In the genomic region with DNA sequence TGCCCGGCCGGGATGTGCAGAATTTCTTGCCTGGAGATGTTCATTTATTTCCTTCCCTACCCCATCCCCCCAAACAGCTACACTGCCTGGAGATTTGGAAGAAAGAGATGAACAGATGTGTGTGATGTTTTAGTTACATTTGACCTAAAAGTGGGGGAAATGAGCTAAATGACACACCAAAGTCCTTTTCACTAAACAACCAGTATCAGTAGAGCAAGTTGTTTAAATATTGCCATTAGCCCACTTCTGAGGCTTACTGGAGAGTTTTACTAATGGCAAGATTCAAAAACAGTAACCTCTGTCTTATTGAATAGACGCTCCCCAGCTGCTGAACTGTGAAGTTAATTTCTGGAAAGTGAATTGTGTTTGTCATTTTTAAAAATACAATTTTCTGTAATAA, we compare ENCODE assay signal across 23 cellular contexts.
"Had no signal": no experiment of that assay in that cellular context is flagged by ENCODE, and none has a peak within 500 bp of the region (broad histone marks: within the 10 kb centered on the region; RNA-seq: fewer than 3 reads in every experiment).

No MANE protein-coding gene starts in this region.

- H3K4me1 Mint-ChIP-seq: brain had no signal

- H3K36me3 Mint-ChIP-seq: activated CD4-positive, alpha-beta memory T cell treated with anti-CD3 and anti-CD28 coated beads for 36 hours; brain had no signal

- H3K27ac ChIP-seq: adrenal gland, cardiac muscle cell, colonic mucosa, left ventricle myocardium inferior, ovary, psoas muscle, right atrium auricular region, testis, transverse colon, VCaP had no signal

- H3K4me1 ChIP-seq: adrenal gland, colonic mucosa, left ventricle myocardium inferior, psoas muscle, right atrium auricular region, testis, transverse colon had no signal

- H3K36me3 ChIP-seq: adrenal gland, cardiac muscle cell, colonic mucosa, left ventricle myocardium inferior, ovary, right atrium auricular region, transverse colon had no signal

- H3K27ac Mint-ChIP-seq: brain, nephron progenitor cell had no signal

- DNase-seq: adrenal gland; aorta; cerebellar nuclear complex; colonic mucosa; effector CD8-positive, alpha-beta T cell; left ventricle myocardium inferior; nephron progenitor cell; ovary; psoas muscle; stimulated activated CD8-positive, alpha-beta memory T cell treated with anti-CD3 and anti-CD28 coated beads, Interleukin-4, amount 100 ng/mL, for 48 hours; stimulated activated naive CD4-positive, alpha-beta T cell; T-helper 1 cell; testis; transverse colon had no signal

- H3K4me3 ChIP-seq: adrenal gland, cardiac muscle cell, colonic mucosa, left ventricle myocardium inferior, lung, ovary, psoas muscle, right atrium auricular region, smooth muscle cell, testis, transverse colon had no signal

- H3K27me3 ChIP-seq: adrenal gland, colonic mucosa, ovary, right atrium auricular region, testis, transverse colon had no signal

- H3K9me3 Mint-ChIP-seq: activated CD4-positive, alpha-beta memory T cell treated with anti-CD3 and anti-CD28 coated beads for 36 hours; activated naive CD4-positive, alpha-beta T cell treated with anti-CD3 and anti-CD28 coated beads, Interleukin-2, amount 50 U/mL, for 24 hours; activated T-helper 1 cell treated with anti-CD3 and anti-CD28 coated beads, Interleukin-12 subunit alpha, Interleukin-12 subunit beta, Interleukin-2, Interleukin-4 antibody, amounts not matched to agents 30 ng/mL and 10 ng/mL and 1 ng/mL, durations not matched to agents 14 hours and 24 hours and 36 hours; nephron progenitor cell had no signal

- H3K9me3 ChIP-seq: adrenal gland, colonic mucosa, left ventricle myocardium inferior, ovary, psoas muscle, right atrium auricular region, testis, transverse colon had no signal

- H3K27me3 Mint-ChIP-seq: activated CD4-positive, alpha-beta memory T cell treated with anti-CD3 and anti-CD28 coated beads for 36 hours; activated naive CD4-positive, alpha-beta T cell treated with anti-CD3 and anti-CD28 coated beads, Interleukin-2, amount 50 U/mL, for 24 hours; brain had no signal

- H3K4me3 Mint-ChIP-seq: activated CD4-positive, alpha-beta memory T cell treated with anti-CD3 and anti-CD28 coated beads for 36 hours; activated naive CD4-positive, alpha-beta T cell treated with anti-CD3 and anti-CD28 coated beads, Interleukin-2, amount 50 U/mL, for 24 hours; activated T-helper 1 cell treated with anti-CD3 and anti-CD28 coated beads, Interleukin-12 subunit alpha, Interleukin-12 subunit beta, Interleukin-2, Interleukin-4 antibody, amounts not matched to agents 30 ng/mL and 10 ng/mL and 1 ng/mL, durations not matched to agents 14 hours and 24 hours and 36 hours; brain; nephron progenitor cell had no signal

- ATAC-seq: psoas muscle had no signal
